Comparison of ENCODE assay signal across 24 cellular contexts in the genomic region with DNA sequence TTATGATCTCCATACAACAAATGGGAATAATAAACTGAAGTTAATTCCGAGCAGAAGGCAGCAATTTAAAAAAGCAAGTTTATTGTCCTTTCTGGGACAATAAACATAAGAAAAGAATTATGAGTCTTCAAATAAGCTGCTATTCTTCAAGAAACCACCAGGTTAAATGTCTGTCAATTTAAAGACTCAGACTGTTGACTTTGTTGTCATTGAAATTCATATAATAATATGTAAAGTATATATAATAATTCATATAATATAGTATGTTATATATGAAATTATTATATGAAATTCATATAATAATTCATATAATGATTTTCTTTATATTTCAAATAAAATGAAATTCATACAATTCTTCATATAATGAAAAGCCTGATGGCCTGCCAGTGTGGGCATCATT.
"Had no signal": no experiment of that assay in that cellular context is flagged by ENCODE, and none has a peak within 500 bp of the region (broad histone marks: within the 10 kb centered on the region; RNA-seq: fewer than 3 reads in every experiment).

No MANE protein-coding gene starts in this region.

- H3K27ac Mint-ChIP-seq: activated naive CD4-positive, alpha-beta T cell treated with anti-CD3 and anti-CD28 coated beads, Interleukin-2, amount 50 U/mL, for 72 hours; activated T-helper 1 cell treated with anti-CD3 and anti-CD28 coated beads, Interleukin-12 subunit alpha, Interleukin-12 subunit beta, Interleukin-2, Interleukin-4 antibody, amounts not matched to agents 30 ng/mL and 10 ng/mL and 1 ng/mL, durations not matched to agents 14 hours and 24 hours and 36 hours; dendritic cell treated with granulocyte-macrophage colony-stimulating factor and Interleukin-4, amounts not matched to agents 40 ng/mL and 50 ng/mL, for 4 days; nephron progenitor cell; stimulated activated naive CD8-positive, alpha-beta T cell treated with anti-CD3 and anti-CD28 coated beads, Interleukin-15, Interleukin-2, amounts not matched to agents 100 ng/mL and 50 ng/mL, for 24 hours had no signal

- FAIRE-seq: astrocyte had no signal

- DNase-seq: activated CD4-positive, alpha-beta T cell treated with anti-CD3 and anti-CD28 coated beads for 1 hour; activated CD4-positive, alpha-beta T cell treated with anti-CD3 and anti-CD28 coated beads, Interleukin-2, amount 50 U/mL, for 4 hours; activated gamma-delta T cell treated with Interleukin-2 at 50 U/mL for 16 hours; adrenal gland; cerebellar nuclear complex; effector CD8-positive, alpha-beta T cell; foreskin keratinocyte; hypothalamus; islet precursor cell; mammary epithelial cell; nephron progenitor cell; occipital lobe; posterior cingulate gyrus; T-helper 2 cell; uterus; WERI-Rb-1 had no signal

- H3K36me3 ChIP-seq: adrenal gland, breast epithelium, tibial nerve, uterus, WERI-Rb-1 had no signal

- H3K4me1 Mint-ChIP-seq: nephron progenitor cell had no signal

- H3K27me3 ChIP-seq: adrenal gland, breast epithelium, foreskin keratinocyte, tibial nerve, uterus had no signal

- H3K4me1 ChIP-seq: adrenal gland, breast epithelium, tibial nerve, uterus had no signal

- H3K4me3 Mint-ChIP-seq: activated T-helper 1 cell treated with anti-CD3 and anti-CD28 coated beads, Interleukin-12 subunit alpha, Interleukin-12 subunit beta, Interleukin-2, Interleukin-4 antibody, amounts not matched to agents 30 ng/mL and 10 ng/mL and 1 ng/mL, durations not matched to agents 14 hours and 24 hours and 36 hours; dendritic cell treated with granulocyte-macrophage colony-stimulating factor and Interleukin-4, amounts not matched to agents 40 ng/mL and 50 ng/mL, for 4 days; nephron progenitor cell; stimulated activated naive CD8-positive, alpha-beta T cell treated with anti-CD3 and anti-CD28 coated beads, Interleukin-15, Interleukin-2, amounts not matched to agents 100 ng/mL and 50 ng/mL, for 24 hours had no signal

- H3K9me3 Mint-ChIP-seq: activated naive CD4-positive, alpha-beta T cell treated with anti-CD3 and anti-CD28 coated beads, Interleukin-2, amount 50 U/mL, for 72 hours; activated T-helper 1 cell treated with anti-CD3 and anti-CD28 coated beads, Interleukin-12 subunit alpha, Interleukin-12 subunit beta, Interleukin-2, Interleukin-4 antibody, amounts not matched to agents 30 ng/mL and 10 ng/mL and 1 ng/mL, durations not matched to agents 14 hours and 24 hours and 36 hours; nephron progenitor cell; stimulated activated naive CD8-positive, alpha-beta T cell treated with anti-CD3 and anti-CD28 coated beads, Interleukin-15, Interleukin-2, amounts not matched to agents 100 ng/mL and 50 ng/mL, for 24 hours had no signal

- ATAC-seq: activated naive CD4-positive, alpha-beta T cell treated with anti-CD3 and anti-CD28 coated beads, Interleukin-2, amount 50 U/mL, for 72 hours; foreskin keratinocyte had no signal

- H3K27ac ChIP-seq: adrenal gland, breast epithelium, epithelial cell of prostate, foreskin keratinocyte, tibial nerve, uterus, WERI-Rb-1 had no signal

- H3K9me3 ChIP-seq: adrenal gland, breast epithelium, uterus had no signal

- H3K27me3 Mint-ChIP-seq: dendritic cell treated with granulocyte-macrophage colony-stimulating factor and Interleukin-4, amounts not matched to agents 40 ng/mL and 50 ng/mL, for 4 days; stimulated activated naive CD8-positive, alpha-beta T cell treated with anti-CD3 and anti-CD28 coated beads, Interleukin-15, Interleukin-2, amounts not matched to agents 100 ng/mL and 50 ng/mL, for 24 hours had no signal

- H3K4me3 ChIP-seq: adrenal gland, breast epithelium, tibial nerve, uterus had no signal

- H3K36me3 Mint-ChIP-seq: activated naive CD4-positive, alpha-beta T cell treated with anti-CD3 and anti-CD28 coated beads, Interleukin-2, amount 50 U/mL, for 72 hours had no signal
